Comparison of ENCODE assay signal across 17 cellular contexts in genomic region chr10:25631471-25631870, GRCh38.
DNase-seq lines count a peak whose midpoint lies in the region; ATAC-seq and TF ChIP-seq lines count a peak whose summit lies in the region.
"Had no signal": no experiment of that assay in that cellular context is flagged by ENCODE, and none has a peak within 500 bp of the region (broad histone marks: within the 10 kb centered on the region; RNA-seq: fewer than 3 reads in every experiment).

No MANE protein-coding gene starts in this region.

- H3K36me3 Mint-ChIP-seq in T-helper 17 cell (ENCODE audit: low read depth), result no peaks in the 10 kb centered on the region
- H3K36me3 Mint-ChIP-seq in chondrocyte (ENCODE audit: low read depth), result no peaks in the 10 kb centered on the region
- H3K36me3 Mint-ChIP-seq: CD4-positive, CD25-positive, alpha-beta regulatory T cell had no signal

- in situ Hi-C loops in G401 (cut with HindIII; ENCODE audit: low sequenced_read_pairs), result no loop called here

- TF ChIP-seq CTCF in chondrocyte (IDR thresholded peaks at IDR 0.05), result no peak

- DNase-seq in G401 (ENCODE audit: low spot score) (peak; percentile 100), T-helper 17 cell (no peak), cerebellum (ENCODE audit: low spot score) (peak; percentile 88), occipital lobe (lab: John Stamatoyannopoulos, UW) (peak; percentile 28), NCI-H510A (lab: John Stamatoyannopoulos, UW) (no peak), chondrocyte (ENCODE audit: low spot score) (no peak)
- DNase-seq: 8988T; AML-193; CD4-positive, CD25-positive, alpha-beta regulatory T cell; DMS53; GOT3; HCEC 1CT; HFFc6 had no signal

- peak overlapping the region; percentile 2 for H3K4me3 Mint-ChIP-seq in T-helper 17 cell
- no peak overlapping the region for H3K4me3 Mint-ChIP-seq in chondrocyte (ENCODE audit: unreplicated experiment)
- H3K4me3 Mint-ChIP-seq: CD4-positive, CD25-positive, alpha-beta regulatory T cell; HFFc6 had no signal

- H3K27me3 Mint-ChIP-seq in T-helper 17 cell (no peaks in the 10 kb centered on the region), chondrocyte (ENCODE audit: low read depth) (no peaks in the 10 kb centered on the region)
- H3K27me3 Mint-ChIP-seq: CD4-positive, CD25-positive, alpha-beta regulatory T cell had no signal

- ATAC-seq in T-helper 17 cell, result no peak
- ATAC-seq in HG03432 (IDR thresholded peaks at IDR 0.05; ENCODE audit: unreplicated experiment), result no peak
- ATAC-seq in GM21526 (IDR thresholded peaks at IDR 0.05; ENCODE audit: low FRiP score, unreplicated experiment), result no peak
- ATAC-seq: GM12878 had no signal

- H3K4me1 Mint-ChIP-seq in T-helper 17 cell (no peaks in the 10 kb centered on the region), chondrocyte (ENCODE audit: low read depth) (no peaks in the 10 kb centered on the region)
- H3K4me1 Mint-ChIP-seq: CD4-positive, CD25-positive, alpha-beta regulatory T cell had no signal

- no peak overlapping the region for H3K27ac Mint-ChIP-seq in T-helper 17 cell
- H3K27ac Mint-ChIP-seq in chondrocyte (ENCODE audit: unreplicated experiment), result no peak overlapping the region
- H3K27ac Mint-ChIP-seq: CD4-positive, CD25-positive, alpha-beta regulatory T cell; HFFc6 had no signal

- no peaks in the 10 kb centered on the region for H3K9me3 Mint-ChIP-seq in chondrocyte (ENCODE audit: low read depth)

- no peaks in the 10 kb centered on the region for H3K9me3 ChIP-seq in T-helper 17 cell (ENCODE audit: control insufficient read depth, low read length, poor library complexity, severe bottlenecking)
- H3K9me3 ChIP-seq: BLaER1 had no signal

Comparison
In these comparisons a context has a peak if more than half of its experiments do, and no peak if none do; other contexts are left out.
1. DNase-seq: peak in G401 (single experiment), cerebellum (single experiment) and occipital lobe (single experiment); none in T-helper 17 cell (0 of 3), NCI-H510A (single experiment) and chondrocyte (single experiment).